In the genomic region with DNA sequence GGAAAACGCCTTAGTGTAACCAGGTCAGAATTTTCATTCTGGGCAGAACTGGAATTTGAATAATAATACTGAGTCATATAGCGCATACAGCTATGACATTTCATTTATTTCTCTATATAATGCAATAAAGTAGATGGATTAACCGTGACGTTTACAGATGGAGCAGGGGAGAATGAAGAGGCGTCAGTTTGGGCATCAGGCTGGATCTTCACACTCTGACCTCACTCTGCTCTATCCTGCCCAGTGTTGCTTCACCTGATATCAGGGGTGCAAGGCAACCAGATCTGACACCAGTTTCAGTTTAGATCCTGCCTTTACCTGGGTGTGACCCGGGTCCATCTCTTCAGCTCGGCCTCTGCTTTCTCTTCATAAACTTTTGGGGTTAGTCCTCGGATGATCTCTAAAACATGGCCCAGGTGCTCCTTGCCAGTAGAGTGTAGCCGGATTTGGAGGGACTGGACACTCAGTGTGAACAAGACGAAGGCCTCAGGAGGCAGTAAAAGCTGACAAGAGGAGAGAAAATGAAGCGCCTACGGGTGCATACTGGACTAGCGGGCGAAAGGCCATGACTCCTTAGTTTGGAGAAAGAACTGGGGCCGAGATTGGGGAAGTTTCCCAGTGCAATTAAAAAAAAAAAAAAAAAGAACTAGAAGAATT, we compare ENCODE assay signal across 1 cellular context.
A peak's percentile ranks its signal among the peaks of the same experiment; 100 is the strongest.
TF ChIP-seq lines count a peak whose summit lies in the region.

No MANE protein-coding gene starts in this region.

TF ChIP-seq in K562, 482 proteins besides CTCF, POLR2A, EP300 and RAD21 (continues in another document):
- TF ChIP-seq MGA (IDR thresholded peaks at IDR 0.05) (peak; percentile 90), E2F6 (IDR thresholded peaks at IDR 0.05; ENCODE audit: borderline replicate concordance in 1 of 2, extremely low read depth in 1 of 2, insufficient read depth in 1 of 2, insufficient read length in 1 of 2, low read depth in 1 of 2, low read length in 1 of 2, poor library complexity in 1 of 2, severe bottlenecking in 1 of 2) (peak; percentile 75 to 88), KLF10 (CRISPR knock-in tag; IDR thresholded peaks at IDR 0.05) (no peak), MCM5 (IDR thresholded peaks at IDR 0.05; ENCODE audit: low read depth) (no peak), FOXK1 (CRISPR knock-in tag; IDR thresholded peaks at IDR 0.05; ENCODE audit: borderline replicate concordance) (0 out of 2 replicates have a peak, but pooled peaks have one; percentile 61), E2F3 (CRISPR knock-in tag; IDR thresholded peaks at IDR 0.05) (0 out of 2 replicates have a peak, but pooled peaks have one; percentile 16), ZNF639 (CRISPR knock-in tag; conservative IDR thresholded peaks at IDR 0.05 in 1 of 2, IDR thresholded peaks at IDR 0.05 in 1 of 2) (0 out of 4 replicates have a peak, but pooled peaks of 1 of the 2 experiments have one; percentile 38), L3MBTL2 (IDR thresholded peaks at IDR 0.05) (peak; percentile 93), SMARCE1 (IDR thresholded peaks at IDR 0.05) (peak; percentile 14; the same call in 1 of the 2 replicates), DIDO1 (tag; IDR thresholded peaks at IDR 0.05; ENCODE audit: low read depth) (no peak), HDGF (IDR thresholded peaks at IDR 0.05) (peak; percentile 58; the same call in 1 of the 2 replicates), ZNF175 (CRISPR knock-in tag; IDR thresholded peaks at IDR 0.05; ENCODE audit: low read depth) (0 out of 2 replicates have a peak, but pooled peaks have one; percentile 60), ZNF316 (IDR thresholded peaks at IDR 0.05) (0 out of 2 replicates have a peak, but pooled peaks have one; percentile 6), PREB (CRISPR knock-in tag; IDR thresholded peaks at IDR 0.05) (0 out of 2 replicates have a peak, but pooled peaks have one; percentile 21), CBX5 (IDR thresholded peaks at IDR 0.05; ENCODE audit: borderline replicate concordance, low read depth) (no peak), ZNF347 (CRISPR knock-in tag; IDR thresholded peaks at IDR 0.05; ENCODE audit: low read depth) (no peak), ARID3B (CRISPR knock-in tag; IDR thresholded peaks at IDR 0.05; ENCODE audit: borderline replicate concordance) (no peak), PATZ1 (CRISPR knock-in tag; IDR thresholded peaks at IDR 0.05; ENCODE audit: borderline replicate concordance) (0 out of 2 replicates have a peak, but pooled peaks have one; percentile 55), HEY1 (CRISPR knock-in tag; IDR thresholded peaks at IDR 0.05; ENCODE audit: borderline replicate concordance) (no peak), KHSRP (IDR thresholded peaks at IDR 0.05) (no peak), CEBPG (CRISPR knock-in tag; IDR thresholded peaks at IDR 0.05) (0 out of 2 replicates have a peak, but pooled peaks have one; percentile 45), CEBPG (tag; conservative IDR thresholded peaks at IDR 0.05 in 1 of 2, IDR thresholded peaks at IDR 0.05 in 1 of 2) (peak; percentile 32 to 58)
- TF ChIP-seq, protein P1, sequence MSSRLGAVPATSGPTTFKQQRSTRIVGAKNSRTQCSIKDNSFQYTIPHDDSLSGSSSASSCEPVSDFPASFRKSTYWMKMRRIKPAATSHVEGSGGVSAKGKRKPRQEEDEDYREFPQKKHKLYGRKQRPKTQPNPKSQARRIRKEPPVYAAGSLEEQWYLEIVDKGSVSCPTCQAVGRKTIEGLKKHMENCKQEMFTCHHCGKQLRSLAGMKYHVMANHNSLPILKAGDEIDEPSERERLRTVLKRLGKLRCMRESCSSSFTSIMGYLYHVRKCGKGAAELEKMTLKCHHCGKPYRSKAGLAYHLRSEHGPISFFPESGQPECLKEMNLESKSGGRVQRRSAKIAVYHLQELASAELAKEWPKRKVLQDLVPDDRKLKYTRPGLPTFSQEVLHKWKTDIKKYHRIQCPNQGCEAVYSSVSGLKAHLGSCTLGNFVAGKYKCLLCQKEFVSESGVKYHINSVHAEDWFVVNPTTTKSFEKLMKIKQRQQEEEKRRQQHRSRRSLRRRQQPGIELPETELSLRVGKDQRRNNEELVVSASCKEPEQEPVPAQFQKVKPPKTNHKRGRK (tag; IDR thresholded peaks at IDR 0.05): peak; percentile 96
- TF ChIP-seq, protein P2, sequence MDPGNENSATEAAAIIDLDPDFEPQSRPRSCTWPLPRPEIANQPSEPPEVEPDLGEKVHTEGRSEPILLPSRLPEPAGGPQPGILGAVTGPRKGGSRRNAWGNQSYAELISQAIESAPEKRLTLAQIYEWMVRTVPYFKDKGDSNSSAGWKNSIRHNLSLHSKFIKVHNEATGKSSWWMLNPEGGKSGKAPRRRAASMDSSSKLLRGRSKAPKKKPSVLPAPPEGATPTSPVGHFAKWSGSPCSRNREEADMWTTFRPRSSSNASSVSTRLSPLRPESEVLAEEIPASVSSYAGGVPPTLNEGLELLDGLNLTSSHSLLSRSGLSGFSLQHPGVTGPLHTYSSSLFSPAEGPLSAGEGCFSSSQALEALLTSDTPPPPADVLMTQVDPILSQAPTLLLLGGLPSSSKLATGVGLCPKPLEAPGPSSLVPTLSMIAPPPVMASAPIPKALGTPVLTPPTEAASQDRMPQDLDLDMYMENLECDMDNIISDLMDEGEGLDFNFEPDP (CRISPR knock-in tag; IDR thresholded peaks at IDR 0.05): no peak
